Comparison of ENCODE assay signal across 1 cellular context in genomic region chr11:62689421-62690183, GRCh38.
A peak's percentile ranks its signal among the peaks of the same experiment; 100 is the strongest.
TF ChIP-seq lines count a peak whose summit lies in the region.

Gene LRRN4CL, minus strand, starts transcription at chr11:62689530. Its CDS starts 1,022 bp downstream, at chr11:62688508.

TF ChIP-seq in K562, 482 proteins besides CTCF, POLR2A, EP300 and RAD21 (continued from another document):
- TF ChIP-seq, protein P1, sequence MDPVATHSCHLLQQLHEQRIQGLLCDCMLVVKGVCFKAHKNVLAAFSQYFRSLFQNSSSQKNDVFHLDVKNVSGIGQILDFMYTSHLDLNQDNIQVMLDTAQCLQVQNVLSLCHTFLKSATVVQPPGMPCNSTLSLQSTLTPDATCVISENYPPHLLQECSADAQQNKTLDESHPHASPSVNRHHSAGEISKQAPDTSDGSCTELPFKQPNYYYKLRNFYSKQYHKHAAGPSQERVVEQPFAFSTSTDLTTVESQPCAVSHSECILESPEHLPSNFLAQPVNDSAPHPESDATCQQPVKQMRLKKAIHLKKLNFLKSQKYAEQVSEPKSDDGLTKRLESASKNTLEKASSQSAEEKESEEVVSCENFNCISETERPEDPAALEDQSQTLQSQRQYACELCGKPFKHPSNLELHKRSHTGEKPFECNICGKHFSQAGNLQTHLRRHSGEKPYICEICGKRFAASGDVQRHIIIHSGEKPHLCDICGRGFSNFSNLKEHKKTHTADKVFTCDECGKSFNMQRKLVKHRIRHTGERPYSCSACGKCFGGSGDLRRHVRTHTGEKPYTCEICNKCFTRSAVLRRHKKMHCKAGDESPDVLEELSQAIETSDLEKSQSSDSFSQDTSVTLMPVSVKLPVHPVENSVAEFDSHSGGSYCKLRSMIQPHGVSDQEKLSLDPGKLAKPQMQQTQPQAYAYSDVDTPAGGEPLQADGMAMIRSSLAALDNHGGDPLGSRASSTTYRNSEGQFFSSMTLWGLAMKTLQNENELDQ (CRISPR knock-in tag; IDR thresholded peaks at IDR 0.05; ENCODE audit: borderline replicate concordance), result no peak
- TF ChIP-seq FUS (optimal IDR thresholded peaks at IDR 0.05; ENCODE audit: low read depth, low read length) (no peak), HNRNPUL1 (IDR thresholded peaks at IDR 0.05; ENCODE audit: low read length) (no peak), MYNN (IDR thresholded peaks at IDR 0.05) (peak; percentile 22; the same call in 1 of the 2 replicates), MYNN (CRISPR knock-in tag; IDR thresholded peaks at IDR 0.05) (no peak), ATF3 (IDR thresholded peaks at IDR 0.05) (peak; percentile 41), ATF3 (CRISPR knock-in tag; conservative IDR thresholded peaks at IDR 0.05) (no peak)
- TF ChIP-seq, protein P2, sequence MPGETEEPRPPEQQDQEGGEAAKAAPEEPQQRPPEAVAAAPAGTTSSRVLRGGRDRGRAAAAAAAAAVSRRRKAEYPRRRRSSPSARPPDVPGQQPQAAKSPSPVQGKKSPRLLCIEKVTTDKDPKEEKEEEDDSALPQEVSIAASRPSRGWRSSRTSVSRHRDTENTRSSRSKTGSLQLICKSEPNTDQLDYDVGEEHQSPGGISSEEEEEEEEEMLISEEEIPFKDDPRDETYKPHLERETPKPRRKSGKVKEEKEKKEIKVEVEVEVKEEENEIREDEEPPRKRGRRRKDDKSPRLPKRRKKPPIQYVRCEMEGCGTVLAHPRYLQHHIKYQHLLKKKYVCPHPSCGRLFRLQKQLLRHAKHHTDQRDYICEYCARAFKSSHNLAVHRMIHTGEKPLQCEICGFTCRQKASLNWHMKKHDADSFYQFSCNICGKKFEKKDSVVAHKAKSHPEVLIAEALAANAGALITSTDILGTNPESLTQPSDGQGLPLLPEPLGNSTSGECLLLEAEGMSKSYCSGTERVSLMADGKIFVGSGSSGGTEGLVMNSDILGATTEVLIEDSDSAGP (CRISPR knock-in tag; IDR thresholded peaks at IDR 0.05), result no peak
